ENCODE assay signal across 8 cellular contexts in the genomic region with DNA sequence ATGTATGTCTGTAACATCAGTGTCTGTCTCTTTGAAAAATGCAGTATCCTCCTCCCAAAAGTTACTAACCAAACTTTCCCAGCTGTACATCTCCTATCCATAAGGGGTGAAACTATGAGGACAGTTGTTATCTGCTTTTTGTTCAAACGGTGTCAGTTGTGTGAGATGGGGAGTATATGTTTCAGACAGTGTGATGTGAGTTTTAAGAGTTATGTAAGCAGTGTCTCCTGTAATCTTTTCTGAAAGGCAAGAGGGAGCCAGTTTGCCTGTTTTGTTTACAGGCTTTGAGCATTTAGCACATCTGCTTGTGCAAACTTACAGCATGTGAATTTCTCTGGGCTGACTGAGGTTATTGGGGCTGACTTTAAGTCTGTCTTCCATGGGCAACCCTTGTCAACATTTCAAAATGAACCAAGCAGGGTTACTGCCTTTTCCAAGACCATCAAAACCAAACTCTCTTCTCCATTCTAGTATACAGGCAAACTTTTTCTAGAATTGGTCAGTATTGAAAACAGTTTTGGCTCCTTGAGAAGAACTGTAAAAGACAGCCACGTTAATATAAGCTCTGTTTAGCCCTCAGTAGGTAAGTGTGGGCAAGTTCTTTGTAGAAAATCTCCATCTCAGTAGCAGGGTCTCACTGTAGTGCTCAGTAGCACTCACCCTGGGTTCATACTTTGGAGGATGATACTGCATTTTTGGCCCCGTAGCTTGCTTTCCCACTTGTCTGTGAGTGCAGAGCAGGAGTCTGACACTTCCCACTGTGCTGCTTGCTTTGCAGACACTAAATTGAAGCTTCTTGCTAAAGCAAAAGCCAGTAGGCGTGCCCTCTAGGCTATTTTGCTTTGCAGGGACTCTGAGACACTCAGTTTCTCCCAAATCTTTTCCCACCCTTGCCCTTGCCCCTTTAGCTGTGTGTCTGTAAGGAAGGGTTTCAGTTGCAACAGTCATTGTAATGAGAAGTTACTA. TPM values are rescaled to one million over a fixed set of nuclear protein-coding genes. Genes with fewer than 3 reads are reported as not detected.
DNase-seq lines count a peak whose midpoint lies in the region; ATAC-seq lines count a peak whose summit lies in the region.

No MANE protein-coding gene starts in this region.

- peak overlapping the region; percentile 78 for H3K4me3 Mint-ChIP-seq in activated T-helper 1 cell treated with anti-CD3 and anti-CD28 coated beads, Interleukin-12 subunit alpha, Interleukin-12 subunit beta, Interleukin-2, Interleukin-4 antibody, amounts not matched to agents 30 ng/mL and 10 ng/mL and 1 ng/mL, durations not matched to agents 14 hours and 24 hours and 36 hours
- H3K4me3 Mint-ChIP-seq in stimulated activated effector memory CD8-positive, alpha-beta T cell treated with anti-CD3 and anti-CD28 coated beads, Interleukin-12 subunit alpha, Interleukin-12 subunit beta, amount 100 ng/mL, for 72 hours = peak overlapping the region; percentile 72

- H3K4me1 Mint-ChIP-seq in activated T-helper 1 cell treated with anti-CD3 and anti-CD28 coated beads, Interleukin-12 subunit alpha, Interleukin-12 subunit beta, Interleukin-2, Interleukin-4 antibody, amounts not matched to agents 30 ng/mL and 10 ng/mL and 1 ng/mL, durations not matched to agents 14 hours and 24 hours and 36 hours (ENCODE audit: low read depth) = peaks cover 63% of the 10 kb centered on the region
- peaks cover 54% of the 10 kb centered on the region for H3K4me1 Mint-ChIP-seq in stimulated activated effector memory CD8-positive, alpha-beta T cell treated with anti-CD3 and anti-CD28 coated beads, Interleukin-12 subunit alpha, Interleukin-12 subunit beta, amount 100 ng/mL, for 72 hours

- H3K36me3 Mint-ChIP-seq in activated T-helper 1 cell treated with anti-CD3 and anti-CD28 coated beads, Interleukin-12 subunit alpha, Interleukin-12 subunit beta, Interleukin-2, Interleukin-4 antibody, amounts not matched to agents 30 ng/mL and 10 ng/mL and 1 ng/mL, durations not matched to agents 14 hours and 24 hours and 36 hours (ENCODE audit: low read depth) = peaks cover 5% of the 10 kb centered on the region
- H3K36me3 Mint-ChIP-seq in stimulated activated effector memory CD8-positive, alpha-beta T cell treated with anti-CD3 and anti-CD28 coated beads, Interleukin-12 subunit alpha, Interleukin-12 subunit beta, amount 100 ng/mL, for 72 hours = peaks cover 20% of the 10 kb centered on the region

- peak overlapping the region; percentile 90 for H3K27ac Mint-ChIP-seq in activated T-helper 1 cell treated with anti-CD3 and anti-CD28 coated beads, Interleukin-12 subunit alpha, Interleukin-12 subunit beta, Interleukin-2, Interleukin-4 antibody, amounts not matched to agents 30 ng/mL and 10 ng/mL and 1 ng/mL, durations not matched to agents 14 hours and 24 hours and 36 hours
- H3K27ac Mint-ChIP-seq in stimulated activated effector memory CD8-positive, alpha-beta T cell treated with anti-CD3 and anti-CD28 coated beads, Interleukin-12 subunit alpha, Interleukin-12 subunit beta, amount 100 ng/mL, for 72 hours = peak overlapping the region; percentile 84

- DNase-seq in NCI-H1417 (lab: John Stamatoyannopoulos, UW) (peak in 2 of 3 experiments; percentile 4 to 71), NCI-H1417 treated with DMSO at 0.1 percent for 48 hours (lab: John Stamatoyannopoulos, UW) (no peak), left ventricle myocardium superior (no peak), NCI-H2196 (lab: John Stamatoyannopoulos, UW; ENCODE audit: unreplicated experiment) (no peak)
- DNase-seq in activated T-helper 1 cell treated with anti-CD3 and anti-CD28 coated beads, Interleukin-12 subunit alpha, Interleukin-12 subunit beta, Interleukin-2, Interleukin-4 antibody, amounts not matched to agents 30 ng/mL and 10 ng/mL and 1 ng/mL, durations not matched to agents 14 hours and 24 hours and 36 hours (ENCODE audit: low spot score) = no peak
- peak in 1 of 2 donors; percentile 56 for DNase-seq in stimulated activated effector memory CD8-positive, alpha-beta T cell treated with anti-CD3 and anti-CD28 coated beads, Interleukin-12 subunit alpha, Interleukin-12 subunit beta, amount 100 ng/mL, for 72 hours (ENCODE audit: low spot score in 2 of 2)

- ATAC-seq in left ventricle myocardium superior = peak; percentile 62
- ATAC-seq in stimulated activated effector memory CD8-positive, alpha-beta T cell treated with anti-CD3 and anti-CD28 coated beads, Interleukin-12 subunit alpha, Interleukin-12 subunit beta, amount 100 ng/mL, for 72 hours = no peak
- ATAC-seq in HG03045 (IDR thresholded peaks at IDR 0.05; ENCODE audit: unreplicated experiment) = no peak
- no peak for ATAC-seq in HG02885 (IDR thresholded peaks at IDR 0.05; ENCODE audit: poor library complexity, unreplicated experiment)

- no peaks in the 10 kb centered on the region for H3K27me3 Mint-ChIP-seq in activated T-helper 1 cell treated with anti-CD3 and anti-CD28 coated beads, Interleukin-12 subunit alpha, Interleukin-12 subunit beta, Interleukin-2, Interleukin-4 antibody, amounts not matched to agents 30 ng/mL and 10 ng/mL and 1 ng/mL, durations not matched to agents 14 hours and 24 hours and 36 hours (ENCODE audit: insufficient read depth)

- intact Hi-C loops in activated T-helper 1 cell treated with anti-CD3 and anti-CD28 coated beads, Interleukin-12 subunit alpha, Interleukin-12 subunit beta, Interleukin-2, Interleukin-4 antibody, amounts not matched to agents 30 ng/mL and 10 ng/mL and 1 ng/mL, durations not matched to agents 14 hours and 24 hours and 36 hours (cut with micrococcal nuclease) = loop anchor here (1.0 to 10.0 kb wide), 3 partner anchors 242 to 1490 kb away; a partner anchor contains a TSS
- intact Hi-C loops in left ventricle myocardium superior (cut with micrococcal nuclease) = no loop called here

- H3K9me3 Mint-ChIP-seq in activated T-helper 1 cell treated with anti-CD3 and anti-CD28 coated beads, Interleukin-12 subunit alpha, Interleukin-12 subunit beta, Interleukin-2, Interleukin-4 antibody, amounts not matched to agents 30 ng/mL and 10 ng/mL and 1 ng/mL, durations not matched to agents 14 hours and 24 hours and 36 hours = no peaks in the 10 kb centered on the region
- H3K9me3 Mint-ChIP-seq in stimulated activated effector memory CD8-positive, alpha-beta T cell treated with anti-CD3 and anti-CD28 coated beads, Interleukin-12 subunit alpha, Interleukin-12 subunit beta, amount 100 ng/mL, for 72 hours = no peaks in the 10 kb centered on the region

RNA-seq across cellular contexts. Expression of a gene that starts 34.5 kb away (rescaled TPM):
- 342 and 369 TPM in 2 replicates for total RNA-seq in activated T-helper 1 cell treated with anti-CD3 and anti-CD28 coated beads, Interleukin-12 subunit alpha, Interleukin-12 subunit beta, Interleukin-2, Interleukin-4 antibody, amounts not matched to agents 30 ng/mL and 10 ng/mL and 1 ng/mL, durations not matched to agents 14 hours and 24 hours and 36 hours
- 92.5 TPM for total RNA-seq in left ventricle myocardium superior

RNA-seq across cellular contexts. Expression of a gene that starts 57.9 kb away (rescaled TPM):
- total RNA-seq in activated T-helper 1 cell treated with anti-CD3 and anti-CD28 coated beads, Interleukin-12 subunit alpha, Interleukin-12 subunit beta, Interleukin-2, Interleukin-4 antibody, amounts not matched to agents 30 ng/mL and 10 ng/mL and 1 ng/mL, durations not matched to agents 14 hours and 24 hours and 36 hours = 29.2 and 29.9 TPM in 2 replicates
- total RNA-seq in left ventricle myocardium superior = 29.5 TPM

Comparison
In these comparisons a context has a peak if more than half of its experiments do, and no peak if none do; other contexts are left out.
1. DNase-seq: peak in NCI-H1417 (2 of 3); none in NCI-H1417 treated with DMSO at 0.1 percent for 48 hours (single experiment), activated T-helper 1 cell treated with anti-CD3 and anti-CD28 coated beads, Interleukin-12 subunit alpha, Interleukin-12 subunit beta, Interleukin-2, Interleukin-4 antibody, amounts not matched to agents 30 ng/mL and 10 ng/mL and 1 ng/mL, durations not matched to agents 14 hours and 24 hours and 36 hours (single experiment), left ventricle myocardium superior (single experiment) and NCI-H2196 (single experiment).